ENCODE assay signal across 39 cellular contexts in the genomic region with DNA sequence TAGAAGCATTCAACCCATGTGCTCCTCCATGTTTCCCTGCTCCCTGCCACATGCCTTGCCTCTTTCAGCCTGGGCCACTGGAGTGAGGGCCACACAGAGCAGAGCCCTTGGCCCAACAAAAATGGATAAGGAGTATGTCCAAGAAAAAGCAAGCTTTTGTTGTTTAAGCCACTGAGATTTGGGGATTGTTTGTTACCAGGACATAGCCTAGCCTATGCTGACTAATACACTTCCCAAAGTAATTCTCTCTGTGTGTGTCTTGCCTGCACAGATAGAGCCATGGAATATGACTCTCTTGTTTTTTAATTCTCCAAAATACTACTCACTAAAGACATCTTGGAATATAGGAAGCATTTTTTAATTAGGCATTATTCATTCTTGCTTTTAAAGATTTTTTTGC. TPM values are rescaled to one million over a fixed set of nuclear protein-coding genes. Genes with fewer than 3 reads are reported as not detected.
"Had no signal": no experiment of that assay in that cellular context is flagged by ENCODE, and none has a peak within 500 bp of the region (broad histone marks: within the 10 kb centered on the region; RNA-seq: fewer than 3 reads in every experiment).

No MANE protein-coding gene starts in this region.

- H3K36me3 ChIP-seq: MG63 had no signal

- H3K9me3 ChIP-seq: MG63 had no signal

- DNase-seq: Karpas-422, Kasumi-1, MG63, MM.1S, MV-4-11, NCI-H1048, NCI-H1092, NCI-H1092 treated with DMSO at 0.1 percent for 48 hours, NCI-H1105, NCI-H1105 treated with DMSO at 0.1 percent for 48 hours, NCI-H1417, NCI-H1417 treated with DMSO at 0.1 percent for 48 hours, NCI-H1436, NCI-H1436 treated with DMSO at 0.1 percent for 48 hours, NCI-H146, NCI-H1694, NCI-H1694 treated with DMSO at 0.1 percent for 48 hours, NCI-H187, NCI-H187 treated with DMSO at 0.1 percent for 48 hours, NCI-H1930, NCI-H2029, NCI-H2029 treated with DMSO at 0.1 percent for 48 hours, NCI-H2081, NCI-H2081 treated with DMSO at 0.1 percent for 48 hours, NCI-H2107, NCI-H2171, NCI-H2171 treated with DMSO at 0.1 percent for 48 hours, NCI-H2227 treated with DMSO at 0.1 percent for 48 hours, NCI-H226, NCI-H345, NCI-H446, NCI-H446 treated with DMSO at 0.1 percent for 48 hours, NCI-H510A, NCI-H510A treated with DMSO at 0.1 percent for 48 hours, NCI-H524 had no signal

- H3K4me3 ChIP-seq: MG63 had no signal

RNA-seq across cellular contexts. Expression of gene ITIH2, which starts 13.5 kb away (rescaled TPM):
- total RNA-seq: LHCN-M2, M059J, MCF 10A, NCI-H460 had no signal

RNA-seq across cellular contexts. Expression of gene ITIH5, which starts 22.8 kb away (rescaled TPM):
- total RNA-seq: LHCN-M2, MCF 10A, NCI-H460 had no signal
